Comparison of ENCODE assay signal across 23 cellular contexts in the genomic region with DNA sequence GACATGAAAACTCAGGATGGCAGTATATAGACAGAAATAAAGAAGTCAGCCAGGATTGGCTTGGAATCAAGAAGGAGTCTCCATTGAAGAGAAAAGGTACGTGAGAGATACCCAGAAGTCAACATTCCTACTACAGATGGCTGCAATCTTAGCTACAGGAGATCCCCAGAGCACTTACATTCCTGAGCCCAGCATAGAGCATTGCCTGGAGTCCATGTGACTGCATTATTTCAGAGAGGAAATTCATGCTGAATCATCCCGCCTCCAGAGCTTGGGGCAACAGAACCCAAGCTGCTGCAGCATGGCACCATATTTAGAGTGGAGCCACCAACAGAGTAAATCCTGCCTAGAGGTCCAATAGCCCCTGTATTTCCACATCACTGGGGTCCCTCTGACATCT.
DNase-seq lines count a peak whose midpoint lies in the region; ATAC-seq and TF ChIP-seq lines count a peak whose summit lies in the region.
"Had no signal": no experiment of that assay in that cellular context is flagged by ENCODE, and none has a peak within 500 bp of the region (broad histone marks: within the 10 kb centered on the region; RNA-seq: fewer than 3 reads in every experiment).

No MANE protein-coding gene starts in this region.

- WGBS in GM23248 (ENCODE audit: low coverage in 1 of 2, low lambda C conversion rate in 2 of 2, missing lambda C conversion rate in 2 of 2), 2 experiments: 3 to 12% methylated on average over 2 of the region's 2 CpGs

- H3K4me1 ChIP-seq in GM23248 (ENCODE audit: insufficient read depth): no peaks in the 10 kb centered on the region
- no peaks in the 10 kb centered on the region for H3K4me1 ChIP-seq in upper lobe of right lung

- H3K9me2 ChIP-seq in GM23248 (ENCODE audit: insufficient read depth): no peaks in the 10 kb centered on the region

- H3K4me3 ChIP-seq in AG10803 (ENCODE audit: low read length) (no peak overlapping the region), GM23248 (no peak overlapping the region), brain microvascular endothelial cell (ENCODE audit: low read depth, low read length) (no peak overlapping the region), upper lobe of right lung (no peak overlapping the region)
- H3K4me3 ChIP-seq: GM12878, MG63 had no signal

- no peak overlapping the region for H2AFZ ChIP-seq in GM23248

- DNase-seq in AG10803 (ENCODE audit: low read depth): peak; percentile 35
- peak; percentile 17 for DNase-seq in GM23248
- peak; percentile 20 for DNase-seq in brain microvascular endothelial cell
- peak; percentile 0 for DNase-seq in iris pigment epithelial cell (ENCODE audit: low read depth)
- no peak for DNase-seq in hepatic stellate cell (ENCODE audit: low spot score)
- DNase-seq in sciatic nerve (ENCODE audit: low spot score): no peak
- DNase-seq in upper lobe of right lung: no peak
- DNase-seq: C1 segment of cervical spinal cord; CD8-positive, alpha-beta memory T cell; DMS79; GF-D8; GOT3; Karpas-422; MG63; NCI-H1048; NCI-H1436; NCI-H1930; NCI-H446; NCI-H69; Right ventricle myocardium superior; SW 1271 had no signal

- H3F3A ChIP-seq in GM23248 (ENCODE audit: insufficient read depth): no peaks in the 10 kb centered on the region

- no peak for ATAC-seq in sciatic nerve
- no peak for ATAC-seq in upper lobe of right lung
- ATAC-seq: GM12878 had no signal

- H3K27me3 ChIP-seq in GM23248 (replicated peaks; ENCODE audit: insufficient read depth) (no peaks in the 10 kb centered on the region), brain microvascular endothelial cell (replicated peaks) (no peaks in the 10 kb centered on the region), upper lobe of right lung (no peaks in the 10 kb centered on the region)
- H3K27me3 ChIP-seq: MG63 had no signal

- H3K79me2 ChIP-seq in GM23248 (ENCODE audit: insufficient read depth): no peaks in the 10 kb centered on the region

- TF ChIP-seq CTCF in AG10803 (conservative IDR thresholded peaks at IDR 0.05; ENCODE audit: low read length) (no peak), brain microvascular endothelial cell (IDR thresholded peaks at IDR 0.05; ENCODE audit: low read depth, low read length, missing control alignments) (no peak), upper lobe of right lung (IDR thresholded peaks at IDR 0.05) (no peak)

- no peak overlapping the region for H3K9ac ChIP-seq in GM23248

- H3K4me2 ChIP-seq in GM23248 (ENCODE audit: unreplicated experiment): no peak overlapping the region

- no peaks in the 10 kb centered on the region for H4K20me1 ChIP-seq in GM23248 (ENCODE audit: insufficient read depth)

- H3K36me3 ChIP-seq in GM23248 (ENCODE audit: low read depth) (no peaks in the 10 kb centered on the region), brain microvascular endothelial cell (replicated peaks) (no peaks in the 10 kb centered on the region), upper lobe of right lung (no peaks in the 10 kb centered on the region)
- H3K36me3 ChIP-seq: MG63 had no signal

- intact Hi-C loops in sciatic nerve (cut with DNase I): no loop called here
- intact Hi-C loops in upper lobe of right lung (cut with DNase I): no loop called here

- in situ Hi-C loops in GM23248 (cut with MboI): no loop called here
- in situ Hi-C loops in brain microvascular endothelial cell (cut with HindIII; ENCODE audit: low pct_ligation_motif_present, low sequenced_read_pairs): no loop called here

- H3K9me3 ChIP-seq in GM23248 (ENCODE audit: low read depth) (no peaks in the 10 kb centered on the region), upper lobe of right lung (peaks cover 7% of the 10 kb centered on the region)
- H3K9me3 ChIP-seq: MG63 had no signal

- H3K27ac ChIP-seq in GM23248 (no peak overlapping the region), brain microvascular endothelial cell (no peak overlapping the region), upper lobe of right lung (no peak overlapping the region)
- H3K27ac ChIP-seq: HL-60 had no signal

Comparison
In these comparisons a context has a peak if more than half of its experiments do, and no peak if none do; other contexts are left out.
1. DNase-seq: peak in AG10803 (single experiment), GM23248 (single experiment), brain microvascular endothelial cell (single experiment) and iris pigment epithelial cell (single experiment); none in hepatic stellate cell (single experiment), sciatic nerve (single experiment) and upper lobe of right lung (single experiment).